Comparison of ENCODE assay signal across 25 cellular contexts in genomic region chr7:30559566-30559965, GRCh38. TPM values are rescaled to one million over a fixed set of nuclear protein-coding genes. Genes with fewer than 3 reads are reported as not detected.
DNase-seq lines count a peak whose midpoint lies in the region; ATAC-seq and TF ChIP-seq lines count a peak whose summit lies in the region.
"Had no signal": no experiment of that assay in that cellular context is flagged by ENCODE, and none has a peak within 500 bp of the region (broad histone marks: within the 10 kb centered on the region; RNA-seq: fewer than 3 reads in every experiment).

No MANE protein-coding gene starts in this region.

- H3K9me3 ChIP-seq in endodermal cell (ENCODE audit: control insufficient read depth, low read length) (no peaks in the 10 kb centered on the region), ovary (no peaks in the 10 kb centered on the region)
- H3K9me3 ChIP-seq: sigmoid colon had no signal

- H3K9ac ChIP-seq in endodermal cell (ENCODE audit: extremely low read depth, low read length, poor library complexity, severe bottlenecking) = no peak overlapping the region

- no peak for TF ChIP-seq POLR2A in ovary (IDR thresholded peaks at IDR 0.05)

- H3K27ac ChIP-seq in endodermal cell (ENCODE audit: low read depth, low read length) = peak overlapping the region; percentile 83
- H3K27ac ChIP-seq in ovary = no peak overlapping the region
- H3K27ac ChIP-seq: sigmoid colon had no signal

- H3K4me1 Mint-ChIP-seq in endodermal cell = no peaks in the 10 kb centered on the region

- H3K27me3 ChIP-seq in endodermal cell (ENCODE audit: control insufficient read depth, insufficient read depth, low read length, poor library complexity, severe bottlenecking) = peaks cover 92% of the 10 kb centered on the region
- no peaks in the 10 kb centered on the region for H3K27me3 ChIP-seq in ovary
- H3K27me3 ChIP-seq: sigmoid colon had no signal

- no peak overlapping the region for H3K4me3 ChIP-seq in endodermal cell (ENCODE audit: low read length)
- no peak overlapping the region for H3K4me3 ChIP-seq in ovary
- H3K4me3 ChIP-seq: sigmoid colon had no signal

- no peaks in the 10 kb centered on the region for H3K9me3 Mint-ChIP-seq in endodermal cell
- H3K9me3 Mint-ChIP-seq: activated naive CD4-positive, alpha-beta T cell treated with anti-CD3 and anti-CD28 coated beads for 36 hours; nephron progenitor cell; T-cell; type B pancreatic cell had no signal

- no peaks in the 10 kb centered on the region for H3K4me1 ChIP-seq in endodermal cell (ENCODE audit: control insufficient read depth, insufficient read depth, low read length)
- H3K4me1 ChIP-seq in ovary (ENCODE audit: insufficient read depth) = no peaks in the 10 kb centered on the region
- H3K4me1 ChIP-seq: sigmoid colon had no signal

- no peak overlapping the region for H3K27ac Mint-ChIP-seq in endodermal cell
- H3K27ac Mint-ChIP-seq: activated naive CD4-positive, alpha-beta T cell treated with anti-CD3 and anti-CD28 coated beads for 36 hours; nephron progenitor cell; T-cell; type B pancreatic cell had no signal

- H3K4me3 Mint-ChIP-seq in endodermal cell = no peak overlapping the region
- H3K4me3 Mint-ChIP-seq: activated naive CD4-positive, alpha-beta T cell treated with anti-CD3 and anti-CD28 coated beads for 36 hours; nephron progenitor cell; T-cell; type B pancreatic cell had no signal

- peaks cover 11% of the 10 kb centered on the region for H3K36me3 Mint-ChIP-seq in endodermal cell (ENCODE audit: low read depth)

- 69 to 93% methylated on average over 2 to 5 of the region's 5 CpGs for WGBS in endodermal cell (ENCODE audit: insufficient coverage in 1 of 2, insufficient read length in 1 of 2), 2 experiments
- WGBS in ovary, 3 donors = 90 to 92% (median 92%) methylated on average over 5 of the region's 5 CpGs

- peaks cover 39% of the 10 kb centered on the region for H3K27me3 Mint-ChIP-seq in endodermal cell (ENCODE audit: insufficient read depth)
- H3K27me3 Mint-ChIP-seq: T-cell, type B pancreatic cell had no signal

- no peak for TF ChIP-seq CTCF in endodermal cell (conservative IDR thresholded peaks at IDR 0.05)
- no peak for TF ChIP-seq CTCF in ovary (IDR thresholded peaks at IDR 0.05)

- no peak for TF ChIP-seq EP300 in ovary (IDR thresholded peaks at IDR 0.05)

- ATAC-seq in HG03342 (IDR thresholded peaks at IDR 0.05; ENCODE audit: unreplicated experiment) = no peak
- ATAC-seq: left cardiac atrium, T-cell had no signal

- peak; percentile 15 for DNase-seq in Daoy (ENCODE audit: low read depth)
- DNase-seq in RPMI7951 (ENCODE audit: low read depth) = peak; percentile 94
- no peak for DNase-seq in endodermal cell
- DNase-seq in lung microvascular endothelial cell (ENCODE audit: low read depth in 2 of 2) = peak; percentile 41 to 70
- no peak for DNase-seq in T1000 (lab: John Stamatoyannopoulos, UW)
- DNase-seq in ovary = no peak
- DNase-seq in activated T-cell treated with anti-CD3 and anti-CD28 coated beads, Interleukin-2, amount 50 U/mL, for 1 hour = no peak
- DNase-seq: activated naive CD4-positive, alpha-beta T cell treated with anti-CD3 and anti-CD28 coated beads for 36 hours; activated T-cell treated with anti-CD3 and anti-CD28 coated beads, Interleukin-2, amount 50 U/mL, for 48 hours; caudate nucleus; DND-41; glutamatergic neuron; GOT3; IMR-90; left cardiac atrium; NCI-H1417 treated with DMSO at 0.1 percent for 48 hours; NCI-H2171; NCI-H748 treated with DMSO at 0.1 percent for 48 hours; nephron progenitor cell; SIG-M5; sigmoid colon; stimulated activated CD8-positive, alpha-beta memory T cell treated with anti-CD3 and anti-CD28 coated beads, Interleukin-4, amount 100 ng/mL, for 48 hours; T-cell had no signal

- H3K36me3 ChIP-seq in endodermal cell (ENCODE audit: control insufficient read depth, insufficient read depth, low read length) (no peaks in the 10 kb centered on the region), ovary (no peaks in the 10 kb centered on the region)

- intact Hi-C loops in ovary (cut with DNase I) = no loop called here

RNA-seq across cellular contexts. Expression of gene GARS1, which starts 35.1 kb away (rescaled TPM):
- 150 and 222 TPM in 2 replicates for total RNA-seq in Daoy (2014; rRNA removed; shearing (Covaris generic))
- total RNA-seq in RPMI7951 (2014; rRNA removed; shearing (Covaris generic)) = 159 and 219 TPM in 2 replicates
- total RNA-seq in endodermal cell (100 to 1,000 TPM; 113 to 121 TPM), lung microvascular endothelial cell (63.0 and 75.0 TPM in 2 replicates), ovary (100 to 1,000 TPM in 1 of 7 donors, 10 to 100 TPM in 6; 41.0 to 253 (median 55.3) TPM)
- 128 TPM for polyA plus RNA-seq in endodermal cell (2013, experiment 1 of 2)
- 87.1 TPM for polyA plus RNA-seq in endodermal cell (2013, experiment 2 of 2)
- 10 to 100 TPM; 35.0 to 86.8 TPM for polyA plus RNA-seq in ovary

RNA-seq across cellular contexts. Expression of gene GGCT, which starts 54.9 kb away (rescaled TPM):
- 153 and 195 TPM in 2 replicates for total RNA-seq in Daoy (2014; rRNA removed; shearing (Covaris generic))
- 98.3 and 113 TPM in 2 replicates for total RNA-seq in RPMI7951 (2014; rRNA removed; shearing (Covaris generic))
- total RNA-seq in endodermal cell (10 to 100 TPM; 46.4 to 48.9 TPM), lung microvascular endothelial cell (22.2 and 26.2 TPM in 2 replicates), ovary (10 to 100 TPM; 17.9 to 31.8 (median 22.0) TPM)
- polyA plus RNA-seq in endodermal cell (2013, experiment 1 of 2) = 47.9 TPM
- 44.2 TPM for polyA plus RNA-seq in endodermal cell (2013, experiment 2 of 2)
- 10 to 100 TPM; 32.3 to 36.1 TPM for polyA plus RNA-seq in ovary

Comparison
In these comparisons a context has a peak if more than half of its experiments do, and no peak if none do; other contexts are left out.
1. DNase-seq: peak in Daoy (single experiment), RPMI7951 (single experiment) and lung microvascular endothelial cell (2 of 2); none in endodermal cell (single experiment), T1000 (single experiment), ovary (0 of 5) and activated T-cell treated with anti-CD3 and anti-CD28 coated beads, Interleukin-2, amount 50 U/mL, for 1 hour (single experiment).